ENCODE assay signal across 8 cellular contexts in the genomic region with DNA sequence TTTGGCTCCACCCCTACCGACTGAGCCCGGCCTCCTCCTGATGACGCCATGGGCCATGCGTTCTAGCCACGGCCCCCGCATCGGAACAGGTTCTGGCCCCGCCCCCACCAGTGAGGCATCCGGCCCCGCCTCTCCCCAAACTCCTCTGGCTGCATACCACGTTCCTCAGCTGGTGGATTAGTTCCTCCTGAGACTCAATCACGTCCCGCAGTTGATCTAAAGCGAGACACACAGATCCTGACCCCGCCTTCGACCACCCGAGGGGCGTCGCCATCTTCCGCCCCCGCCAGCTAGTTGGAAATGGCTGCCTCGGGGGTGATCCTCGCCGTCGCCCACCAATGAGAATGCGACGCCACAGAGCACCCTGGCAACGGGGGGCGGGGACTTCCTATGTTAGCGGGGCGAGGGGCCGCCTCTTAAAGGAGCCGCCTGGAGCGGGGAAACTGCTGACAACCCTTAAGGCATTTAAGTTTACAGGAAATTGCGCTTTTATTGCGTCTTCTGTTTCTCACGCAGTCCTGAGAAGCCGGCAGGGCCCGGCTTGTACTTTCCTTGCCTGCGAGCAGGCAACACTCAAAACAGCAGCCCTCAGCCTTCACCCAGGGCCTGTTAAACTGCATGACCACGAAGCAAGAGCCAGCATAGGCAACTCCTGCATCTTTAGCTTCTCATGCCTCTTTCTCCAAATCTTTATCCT. TPM values are rescaled to one million over a fixed set of nuclear protein-coding genes. Genes with fewer than 3 reads are reported as not detected.
A peak's percentile ranks its signal among the peaks of the same experiment; 100 is the strongest.
DNase-seq lines count a peak whose midpoint lies in the region; ATAC-seq and TF ChIP-seq lines count a peak whose summit lies in the region.

A gene with protein sequence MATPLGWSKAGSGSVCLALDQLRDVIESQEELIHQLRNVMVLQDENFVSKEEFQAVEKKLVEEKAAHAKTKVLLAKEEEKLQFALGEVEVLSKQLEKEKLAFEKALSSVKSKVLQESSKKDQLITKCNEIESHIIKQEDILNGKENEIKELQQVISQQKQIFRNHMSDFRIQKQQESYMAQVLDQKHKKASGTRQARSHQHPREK (minus strand): TSS at position 303 of the 697 bp plus-strand sequence. CDS start 29 bp downstream, at position 274.

- H3K9me3 ChIP-seq in heart right ventricle: no peaks in the 10 kb centered on the region
- no peaks in the 10 kb centered on the region for H3K9me3 ChIP-seq in upper lobe of right lung

- H3K4me1 ChIP-seq in heart right ventricle: peaks cover 6 to 29% (median 16%) of the 10 kb centered on the region in 9 donors
- H3K4me1 ChIP-seq in upper lobe of right lung: peaks cover 6% of the 10 kb centered on the region

- intact Hi-C loops in heart right ventricle (cut with DNase I): no loop called here
- intact Hi-C loops in posterior vena cava (cut with DNase I): loop anchor here in 1 of 2 donors (10.0 kb wide), 1 partner anchor 1159 kb away; no protein-coding TSS in a partner anchor
- intact Hi-C loops in upper lobe of right lung (cut with DNase I): no loop called here

- ATAC-seq in HG02884 (IDR thresholded peaks at IDR 0.05; ENCODE audit: unreplicated experiment) (peak; percentile 78), heart right ventricle (peak; percentile 94 to 98 (median 97)), upper lobe of right lung (peak; percentile 97)

- H3K36me3 ChIP-seq in heart right ventricle: peaks cover 0 to 22% (median 0%) of the 10 kb centered on the region in 9 donors
- no peaks in the 10 kb centered on the region for H3K36me3 ChIP-seq in upper lobe of right lung

- no peak for TF ChIP-seq CTCF in heart right ventricle (IDR thresholded peaks at IDR 0.05)
- no peak for TF ChIP-seq CTCF in upper lobe of right lung (IDR thresholded peaks at IDR 0.05)

- DNase-seq in NCI-H146 treated with DMSO at 0.1 percent for 48 hours (lab: John Stamatoyannopoulos, UW; ENCODE audit: unreplicated experiment) (peak; percentile 79), T-helper 1 cell (peak; percentile 94 to 99 (median 96)), amniotic stem cell (lab: John Stamatoyannopoulos, UW) (peak; percentile 99), heart right ventricle (peak; percentile 97 to 98), posterior vena cava (ENCODE audit: low spot score) (peak; percentile 99), upper lobe of right lung (peak; percentile 99)

- no peaks in the 10 kb centered on the region for H3K27me3 ChIP-seq in heart right ventricle
- no peaks in the 10 kb centered on the region for H3K27me3 ChIP-seq in upper lobe of right lung

- WGBS in heart right ventricle, 2 donors: 0 to 1% methylated on average over 41 of the region's 41 CpGs

- H3K27ac ChIP-seq in heart right ventricle (peak within 1 kb of the TSS; percentile 79 to 98 (median 90)), upper lobe of right lung (peak within 1 kb of the TSS; percentile 89)

- H3K4me3 ChIP-seq in heart right ventricle: peak within 1 kb of the TSS; percentile 26 to 59 (median 52)
- H3K4me3 ChIP-seq in upper lobe of right lung: peak within 1 kb of the TSS; percentile 51

- peak; percentile 30 for TF ChIP-seq POLR2A in GM15510 (IDR thresholded peaks at IDR 0.05; ENCODE audit: borderline replicate concordance, extremely low read depth, insufficient read length)

RNA-seq across cellular contexts. Expression of the gene that starts here (rescaled TPM):
- total RNA-seq in heart right ventricle: 10 to 100 TPM; 11.8 to 24.8 (median 16.5) TPM
- polyA plus RNA-seq in heart right ventricle: 10 to 100 TPM; 14.8 to 37.5 TPM
- total RNA-seq in posterior vena cava: 1 to 10 TPM; 1.9 to 2.6 TPM
- 4.5 TPM for total RNA-seq in upper lobe of right lung

Comparison
In these comparisons a context has a peak if more than half of its experiments do, and no peak if none do; other contexts are left out.
1. Peak in every context shown above with its lines: DNase-seq, ATAC-seq, H3K4me3 ChIP-seq and H3K27ac ChIP-seq.